In genomic region chr1:36573445-36573844, GRCh38 we compare ENCODE assay signal across 19 cellular contexts.
A peak's percentile ranks its signal among the peaks of the same experiment; 100 is the strongest.
DNase-seq lines count a peak whose midpoint lies in the region; ATAC-seq and TF ChIP-seq lines count a peak whose summit lies in the region.
"Had no signal": no experiment of that assay in that cellular context is flagged by ENCODE, and none has a peak within 500 bp of the region (broad histone marks: within the 10 kb centered on the region; RNA-seq: fewer than 3 reads in every experiment).

No MANE protein-coding gene starts in this region.

- WGBS in spleen, 5 donors: 52 to 62% (median 59%) methylated on average over 6 of the region's 6 CpGs

- H3K36me3 ChIP-seq in lower lobe of right lung (no peaks in the 10 kb centered on the region), spleen (no peaks in the 10 kb centered on the region), brain microvascular endothelial cell (replicated peaks) (no peaks in the 10 kb centered on the region)

- H3K4me3 ChIP-seq in lower lobe of right lung: no peak overlapping the region
- H3K4me3 ChIP-seq in spleen: no peak overlapping the region
- no peak overlapping the region for H3K4me3 ChIP-seq in brain microvascular endothelial cell (ENCODE audit: low read depth, low read length)
- H3K4me3 ChIP-seq: A549 had no signal

- POLR2A ChIA-PET in T-cell (lab: Charles Lee): no interaction called here

- CTCF ChIA-PET in T-cell (lab: Charles Lee): interaction anchor here in 1 of 2 donors (0.5 kb wide), 1 partner anchor 1067 kb away, joined by 4 read pairs; no protein-coding TSS in a partner anchor

- intact Hi-C loops in lower lobe of right lung (cut with DNase I): no loop called here
- intact Hi-C loops in spleen (cut with DNase I; ENCODE audit: low total_unique reads): no loop called here

- H3K4me1 Mint-ChIP-seq in chondrocyte (ENCODE audit: low read depth): no peaks in the 10 kb centered on the region
- peaks cover 0 to 2% (median 2%) of the 10 kb centered on the region in 3 donors for H3K4me1 Mint-ChIP-seq in T-cell

- H3K9me3 ChIP-seq in lower lobe of right lung (no peaks in the 10 kb centered on the region), spleen (no peaks in the 10 kb centered on the region)
- H3K9me3 ChIP-seq: A549, Caco-2 had no signal

- H3K36me3 Mint-ChIP-seq in chondrocyte (ENCODE audit: low read depth) (no peaks in the 10 kb centered on the region), T-cell (no peaks in the 10 kb centered on the region)

- H3K27ac Mint-ChIP-seq in chondrocyte (ENCODE audit: unreplicated experiment) (no peak overlapping the region), T-cell (no peak overlapping the region)
- H3K27ac Mint-ChIP-seq: CD4-positive, alpha-beta T cell had no signal

- H3K9me3 Mint-ChIP-seq in chondrocyte (ENCODE audit: low read depth): no peaks in the 10 kb centered on the region
- H3K9me3 Mint-ChIP-seq in T-cell: no peaks in the 10 kb centered on the region
- H3K9me3 Mint-ChIP-seq: CD4-positive, alpha-beta T cell; H9 had no signal

- H3K4me1 ChIP-seq in lower lobe of right lung (no peaks in the 10 kb centered on the region), spleen (no peaks in the 10 kb centered on the region)
- H3K4me1 ChIP-seq: A549, Caco-2 had no signal

- H3K27me3 ChIP-seq in lower lobe of right lung (ENCODE audit: low read depth) (peaks cover 36% of the 10 kb centered on the region), spleen (replicated peaks in 1 of 7) (peaks cover 0 to 52% (median 14%) of the 10 kb centered on the region in 7 donors), brain microvascular endothelial cell (replicated peaks) (no peaks in the 10 kb centered on the region)

- TF ChIP-seq POLR2A in spleen (IDR thresholded peaks at IDR 0.05): no peak

- H3K27ac ChIP-seq in lower lobe of right lung (no peak overlapping the region), spleen (no peak overlapping the region), brain microvascular endothelial cell (no peak overlapping the region)
- H3K27ac ChIP-seq: 22Rv1, A549, C4-2B, HL-60 had no signal

- TF ChIP-seq CTCF in chondrocyte (IDR thresholded peaks at IDR 0.05) (no peak), lower lobe of right lung (IDR thresholded peaks at IDR 0.05) (no peak), spleen (IDR thresholded peaks at IDR 0.05 in 8 of 11, conservative IDR thresholded peaks at IDR 0.05 in 3 of 11) (no peak), brain microvascular endothelial cell (IDR thresholded peaks at IDR 0.05; ENCODE audit: low read depth, low read length, missing control alignments) (no peak)

- in situ Hi-C loops in brain microvascular endothelial cell (cut with HindIII; ENCODE audit: low pct_ligation_motif_present, low sequenced_read_pairs): no loop called here

- DNase-seq in NCI-H82 (lab: John Stamatoyannopoulos, UW) (peak; percentile 57), NCI-H82 treated with DMSO at 0.1 percent for 48 hours (lab: John Stamatoyannopoulos, UW; ENCODE audit: unreplicated experiment) (no peak), chondrocyte (ENCODE audit: low spot score) (peak; percentile 68), lower lobe of right lung (peak; percentile 24), spleen (peak; percentile 22), T-cell (no peak), DMS153 (lab: John Stamatoyannopoulos, UW) (no peak), brain microvascular endothelial cell (no peak)
- DNase-seq: AML-193; Caco-2; CD4-positive, alpha-beta T cell; DMS79; GDM1; GOT3; H9 had no signal

- ATAC-seq in lower lobe of right lung (no peak), T-cell (replicated peaks in 1 of 4) (no peak)
- ATAC-seq: A549 had no signal

- H3K4me3 Mint-ChIP-seq in chondrocyte (ENCODE audit: unreplicated experiment): no peak overlapping the region
- no peak overlapping the region for H3K4me3 Mint-ChIP-seq in T-cell
- H3K4me3 Mint-ChIP-seq: CD4-positive, alpha-beta T cell; H9 had no signal

- peaks cover 41% of the 10 kb centered on the region for H3K27me3 Mint-ChIP-seq in chondrocyte (ENCODE audit: low read depth)
- peaks cover 31 to 37% of the 10 kb centered on the region in 2 donors for H3K27me3 Mint-ChIP-seq in T-cell

Comparison
In these comparisons a context has a peak if more than half of its experiments do, and no peak if none do; other contexts are left out.
1. DNase-seq: peak in NCI-H82 (single experiment), chondrocyte (single experiment), lower lobe of right lung (single experiment) and spleen (single experiment); none in NCI-H82 treated with DMSO at 0.1 percent for 48 hours (single experiment), T-cell (0 of 34), DMS153 (single experiment) and brain microvascular endothelial cell (single experiment).